1 cellular context compared by ENCODE assay signal in genomic region chr6:95599691-95600090, GRCh38.
TF ChIP-seq lines count a peak whose summit lies in the region.

No MANE protein-coding gene starts in this region.

TF ChIP-seq in GM12878, 131 proteins besides CTCF, POLR2A, EP300 and RAD21 (continued from another document):
- TF ChIP-seq REST (IDR thresholded peaks at IDR 0.05; ENCODE audit: low read depth, low read length) (no peak), CUX1 (IDR thresholded peaks at IDR 0.05; ENCODE audit: insufficient replicate concordance, low read depth, low read length) (no peak), ZBTB4 (CRISPR knock-in tag; IDR thresholded peaks at IDR 0.05) (no peak), GATAD2B (conservative IDR thresholded peaks at IDR 0.05; ENCODE audit: low read depth) (no peak), LARP7 (IDR thresholded peaks at IDR 0.05) (no peak), ETV6 (conservative IDR thresholded peaks at IDR 0.05 in 1 of 2, IDR thresholded peaks at IDR 0.05 in 1 of 2; ENCODE audit: borderline replicate concordance in 1 of 2, low read depth in 1 of 2) (no peak), FOS (IDR thresholded peaks at IDR 0.05; ENCODE audit: borderline replicate concordance, extremely low read depth, insufficient read length) (no peak), HDAC6 (IDR thresholded peaks at IDR 0.05; ENCODE audit: unreplicated experiment) (no peak), HDAC2 (IDR thresholded peaks at IDR 0.05) (no peak), EGR1 (IDR thresholded peaks at IDR 0.05; ENCODE audit: borderline replicate concordance in 1 of 2, low read depth in 2 of 2, low read length in 2 of 2) (no peak), MAX (IDR thresholded peaks at IDR 0.05; ENCODE audit: low read depth, low read length) (no peak), CHD1 (IDR thresholded peaks at IDR 0.05; ENCODE audit: low read depth, low read length) (no peak)
